Comparison of ENCODE assay signal across 27 cellular contexts in the genomic region with DNA sequence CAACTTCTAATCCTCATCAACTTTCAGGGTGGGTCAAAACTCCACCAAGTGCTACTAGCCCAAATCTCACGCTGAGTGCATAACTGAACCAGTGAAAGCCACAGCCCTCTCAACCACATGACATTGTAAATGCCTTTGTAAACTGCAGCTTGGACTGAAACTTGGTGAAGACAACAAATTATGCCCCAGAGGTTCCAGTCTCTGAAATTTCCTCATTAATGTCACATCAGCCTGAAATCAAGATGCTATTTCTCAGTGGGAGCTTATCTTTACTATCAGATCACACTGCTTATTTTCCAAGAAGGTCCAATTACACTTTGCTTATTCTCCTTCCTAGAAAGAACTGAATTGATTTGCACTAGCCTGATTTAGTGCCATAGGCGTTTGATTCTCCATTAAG. TPM values are rescaled to one million over a fixed set of nuclear protein-coding genes. Genes with fewer than 3 reads are reported as not detected.
"Had no signal": no experiment of that assay in that cellular context is flagged by ENCODE, and none has a peak within 500 bp of the region (broad histone marks: within the 10 kb centered on the region; RNA-seq: fewer than 3 reads in every experiment).

No MANE protein-coding gene starts in this region.

- ATAC-seq: activated CD8-positive, alpha-beta T cell treated with anti-CD3 and anti-CD28 coated beads, Interleukin-2, amount 10 ng/mL, durations not matched to agents 7 days and 5 days had no signal

- H3K4me1 ChIP-seq: breast epithelium had no signal

- H3K27ac Mint-ChIP-seq: activated CD8-positive, alpha-beta T cell treated with anti-CD3 and anti-CD28 coated beads, Interleukin-2, amount 10 ng/mL, durations not matched to agents 7 days and 5 days; activated naive CD4-positive, alpha-beta T cell treated with anti-CD3 and anti-CD28 coated beads, Interleukin-2, amount 50 U/mL, for 24 hours had no signal

- H3K4me2 ChIP-seq: SK-N-SH had no signal

- H3K9ac ChIP-seq: SK-N-SH had no signal

- H3K27me3 ChIP-seq: breast epithelium, Peyer's patch, SJCRH30 had no signal

- H3K4me1 Mint-ChIP-seq: activated naive CD4-positive, alpha-beta T cell treated with anti-CD3 and anti-CD28 coated beads, Interleukin-2, amount 50 U/mL, for 24 hours had no signal

- H3K9me3 ChIP-seq: breast epithelium, Peyer's patch, SJCRH30, SK-N-SH had no signal

- H3K36me3 ChIP-seq: breast epithelium, Peyer's patch, SJCRH30, WERI-Rb-1 had no signal

- H3K27ac ChIP-seq: breast epithelium, Peyer's patch, RWPE1, SJCRH30, WERI-Rb-1 had no signal

- H3K4me3 ChIP-seq: breast epithelium, Peyer's patch, SJCRH30 had no signal

- DNase-seq: activated CD4-positive, alpha-beta T cell treated with anti-CD3 and anti-CD28 coated beads for 4 hours; activated CD8-positive, alpha-beta memory T cell treated with anti-CD3 and anti-CD28 coated beads, Interleukin-2, amount 50 U/mL, for 48 hours; activated CD8-positive, alpha-beta T cell treated with anti-CD3 and anti-CD28 coated beads, Interleukin-2, amount 10 ng/mL, durations not matched to agents 7 days and 5 days; activated naive CD4-positive, alpha-beta T cell; activated T-cell treated with anti-CD3 and anti-CD28 coated beads, Interleukin-2, amount 50 U/mL, for 1 hour; aorta; caudate nucleus; NCI-H1092 treated with DMSO at 0.1 percent for 48 hours; NCI-H1417 treated with DMSO at 0.1 percent for 48 hours; NCI-H1694; NCI-H2029; NCI-H2107; NCI-H2171 treated with DMSO at 0.1 percent for 48 hours; NCI-H226; NCI-H510A; NCI-H526 treated with DMSO at 0.1 percent for 48 hours; NCI-H82; Peyer's patch; Right ventricle myocardium superior; SJCRH30; SK-N-SH; T-helper 1 cell; WERI-Rb-1 had no signal

- H3K4me3 Mint-ChIP-seq: activated CD8-positive, alpha-beta T cell treated with anti-CD3 and anti-CD28 coated beads, Interleukin-2, amount 10 ng/mL, durations not matched to agents 7 days and 5 days; activated naive CD4-positive, alpha-beta T cell treated with anti-CD3 and anti-CD28 coated beads, Interleukin-2, amount 50 U/mL, for 24 hours had no signal

RNA-seq across cellular contexts. Expression of a gene that starts 46.6 kb away (rescaled TPM):
- total RNA-seq: activated CD8-positive, alpha-beta T cell treated with anti-CD3 and anti-CD28 coated beads, Interleukin-2, amount 10 ng/mL, durations not matched to agents 7 days and 5 days; Right ventricle myocardium superior; SJCRH30; T-helper 2 cell treated with Interferon-gamma antibody and Interleukin-4, amounts not matched to agents 100 ng/mL and 5 ng/mL, for 36 hours had no signal
